Comparison of ENCODE assay signal across 23 cellular contexts in genomic region chr7:1214516-1214915, GRCh38. TPM values are rescaled to one million over a fixed set of nuclear protein-coding genes. Genes with fewer than 3 reads are reported as not detected.
"Had no signal": no experiment of that assay in that cellular context is flagged by ENCODE, and none has a peak within 500 bp of the region (broad histone marks: within the 10 kb centered on the region; RNA-seq: fewer than 3 reads in every experiment).

No MANE protein-coding gene starts in this region.

- FAIRE-seq: RCC 7860 had no signal

- H3K36me3 ChIP-seq: SJSA1 had no signal

- DNase-seq: Kasumi-1, MM.1S, NCI-H1092 treated with DMSO at 0.1 percent for 48 hours, NCI-H1436, NCI-H187, NCI-H2029, NCI-H2081 treated with DMSO at 0.1 percent for 48 hours, NCI-H2171, NCI-H226, NCI-H446, NCI-H510A, NCI-H524 treated with DMSO at 0.1 percent for 48 hours, NCI-H69, NCI-H774, Right ventricle myocardium superior, RPMI8226, SIG-M5 had no signal

- H3K9ac ChIP-seq: KMS-11 had no signal

- H3K4me3 ChIP-seq: SJSA1, SK-N-MC had no signal

- H3K4me2 ChIP-seq: KMS-11 had no signal

- H3K4me1 ChIP-seq: SJSA1 had no signal

- H3K9me3 ChIP-seq: SJSA1 had no signal

- H3K27ac ChIP-seq: KMS-11, SJSA1, SK-N-MC had no signal

RNA-seq across cellular contexts. Expression of gene UNCX, which starts 18.2 kb away (rescaled TPM):
- total RNA-seq: HT1080, M059J, Right ventricle myocardium superior, SJSA1 had no signal
